In genomic region chr10:3248526-3249255, GRCh38 we compare ENCODE assay signal across 8 cellular contexts.
DNase-seq lines count a peak whose midpoint lies in the region; ATAC-seq and TF ChIP-seq lines count a peak whose summit lies in the region.

No MANE protein-coding gene starts in this region.

- no peaks in the 10 kb centered on the region for H3K27me3 ChIP-seq in NT2/D1 (ENCODE audit: insufficient read depth, insufficient read length)

- no peaks in the 10 kb centered on the region for H3K4me1 ChIP-seq in NT2/D1 (ENCODE audit: insufficient read depth, insufficient read length)

- peak; percentile 45 for DNase-seq in CD1c-positive myeloid dendritic cell (ENCODE audit: extremely low spot score)
- peak; percentile 35 for DNase-seq in NT2/D1 (ENCODE audit: low read depth, low spot score)
- peak; percentile 70 for DNase-seq in epithelial cell of proximal tubule (ENCODE audit: low read depth)
- DNase-seq in non-pigmented ciliary epithelial cell (ENCODE audit: low read depth), result peak; percentile 78
- DNase-seq in activated CD8-positive, alpha-beta memory T cell treated with anti-CD3 and anti-CD28 coated beads, Interleukin-2, amount 50 U/mL, for 4 hours, result no peak
- no peak for DNase-seq in NCI-H446 (lab: John Stamatoyannopoulos, UW)

- no peak for TF ChIP-seq CTCF in epithelial cell of proximal tubule (conservative IDR thresholded peaks at IDR 0.05; ENCODE audit: low read depth, low read length)

- H3K9ac ChIP-seq in NT2/D1 (ENCODE audit: insufficient read length, low read depth), result no peak overlapping the region

- H3K9me3 ChIP-seq in NT2/D1 (ENCODE audit: insufficient read depth, low read length), result no peaks in the 10 kb centered on the region

- no peak overlapping the region for H3K4me3 ChIP-seq in NT2/D1 (ENCODE audit: insufficient read length, low read depth)
- H3K4me3 ChIP-seq in epithelial cell of proximal tubule (ENCODE audit: low read depth, low read length), result no peak overlapping the region

- no peak for ATAC-seq in GM21576 (IDR thresholded peaks at IDR 0.05; ENCODE audit: unreplicated experiment)
- no peak for ATAC-seq in HG02623 (IDR thresholded peaks at IDR 0.05; ENCODE audit: unreplicated experiment)

- no peaks in the 10 kb centered on the region for H3K36me3 ChIP-seq in NT2/D1 (ENCODE audit: insufficient read depth, insufficient read length, low read length)

Comparison
In these comparisons a context has a peak if more than half of its experiments do, and no peak if none do; other contexts are left out.
1. DNase-seq: peak in CD1c-positive myeloid dendritic cell (single experiment), NT2/D1 (single experiment), epithelial cell of proximal tubule (single experiment) and non-pigmented ciliary epithelial cell (single experiment); none in activated CD8-positive, alpha-beta memory T cell treated with anti-CD3 and anti-CD28 coated beads, Interleukin-2, amount 50 U/mL, for 4 hours (single experiment) and NCI-H446 (0 of 2).